26 cellular contexts compared by ENCODE assay signal in the genomic region with DNA sequence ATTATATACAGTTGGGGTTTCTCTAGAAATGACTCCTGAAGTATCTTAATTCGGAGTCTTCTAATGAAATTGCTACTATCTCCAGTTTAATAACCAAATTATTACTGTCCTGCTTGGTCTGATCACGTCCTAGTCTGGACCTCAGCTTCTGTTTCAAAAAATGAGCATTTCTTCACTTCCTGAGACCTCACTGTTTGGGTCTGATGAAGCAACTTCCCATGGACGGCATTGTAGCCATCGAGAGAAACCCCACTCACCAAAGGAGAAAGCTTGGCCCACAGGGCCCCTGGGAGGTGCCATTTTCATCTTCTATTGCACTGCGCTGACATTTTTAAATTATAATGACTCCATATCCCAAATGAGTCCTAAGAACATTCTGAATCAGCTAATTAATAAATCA.
DNase-seq lines count a peak whose midpoint lies in the region; ATAC-seq, FAIRE-seq and TF ChIP-seq lines count a peak whose summit lies in the region.
"Had no signal": no experiment of that assay in that cellular context is flagged by ENCODE, and none has a peak within 500 bp of the region (broad histone marks: within the 10 kb centered on the region; RNA-seq: fewer than 3 reads in every experiment).

No MANE protein-coding gene starts in this region.

- H3K4me2 ChIP-seq in mesendoderm (ENCODE audit: low read length) = no peak overlapping the region
- H3K4me2 ChIP-seq: PC-9, SK-N-SH had no signal

- H3K36me3 ChIP-seq in spleen (no peaks in the 10 kb centered on the region), mesendoderm (ENCODE audit: control insufficient read depth, insufficient read depth, low read length) (no peaks in the 10 kb centered on the region), transverse colon (no peaks in the 10 kb centered on the region), pancreas (no peaks in the 10 kb centered on the region)

- no peak for TF ChIP-seq EP300 in transverse colon (IDR thresholded peaks at IDR 0.05; ENCODE audit: low read depth)

- no peak overlapping the region for H3K9ac ChIP-seq in mesendoderm (ENCODE audit: low read length)
- H3K9ac ChIP-seq: SK-N-SH had no signal

- H3K4ac ChIP-seq in mesendoderm (ENCODE audit: low read depth, low read length) = no peak overlapping the region

- H2BK5ac ChIP-seq in mesendoderm (ENCODE audit: low read length) = no peak overlapping the region

- no peak overlapping the region for H3K4me3 ChIP-seq in NB4 (ENCODE audit: low read depth, low read length)
- no peak overlapping the region for H3K4me3 ChIP-seq in spleen
- H3K4me3 ChIP-seq in mesendoderm (ENCODE audit: low read length) = no peak overlapping the region
- H3K4me3 ChIP-seq in transverse colon = no peak overlapping the region
- H3K4me3 ChIP-seq in pancreas = no peak overlapping the region
- H3K4me3 ChIP-seq: GM12878, PC-9 had no signal

- in situ Hi-C loops in transverse colon (cut with MboI; ENCODE audit: low pct_ligation_motif_present in 1 of 4, low pct_unique_long_range_greater_than_20kb in 1 of 4, low sequenced_read_pairs in 3 of 4) = no loop called here

- no peak overlapping the region for H2AK5ac ChIP-seq in mesendoderm (ENCODE audit: low read length)

- no peak overlapping the region for H2BK15ac ChIP-seq in mesendoderm (replicated peaks; ENCODE audit: low read depth)

- TF ChIP-seq CTCF in NB4 (IDR thresholded peaks at IDR 0.05; ENCODE audit: low read depth, low read length) (no peak), spleen (IDR thresholded peaks at IDR 0.05 in 8 of 11, conservative IDR thresholded peaks at IDR 0.05 in 3 of 11) (no peak), transverse colon (IDR thresholded peaks at IDR 0.05) (no peak), pancreas (IDR thresholded peaks at IDR 0.05) (no peak)

- FAIRE-seq in pancreas (lab: Jason Lieb, UNC) = no peak
- FAIRE-seq: A204.1, GM12878, H54 had no signal

- H3K4me1 ChIP-seq in spleen = peaks cover 0 to 50% (median 12%) of the 10 kb centered on the region in 6 donors
- H3K4me1 ChIP-seq in mesendoderm (ENCODE audit: control insufficient read depth, low read depth, low read length) = no peaks in the 10 kb centered on the region
- H3K4me1 ChIP-seq in transverse colon = peaks cover 0 to 19% (median 13%) of the 10 kb centered on the region in 4 donors
- H3K4me1 ChIP-seq in pancreas = peaks cover 6 to 21% (median 11%) of the 10 kb centered on the region in 3 donors

- H3K56ac ChIP-seq in mesendoderm (ENCODE audit: low read length) = no peak overlapping the region

- no peak overlapping the region for H3K18ac ChIP-seq in mesendoderm (ENCODE audit: low read length)

- WGBS in spleen, 5 donors = 56 to 86% (median 75%) methylated on average over 5 of the region's 5 CpGs
- no CpG with 5 or more reads among the region's 5 CpGs for WGBS in mesendoderm (ENCODE audit: extremely low coverage, insufficient coverage, low lambda C conversion rate)
- 85 to 100% methylated on average over 1 to 5 of the region's 5 CpGs for WGBS in transverse colon (ENCODE audit: low coverage in 1 of 2), 2 donors
- 91 to 94% methylated on average over 5 of the region's 5 CpGs for WGBS in pancreas, 2 donors

- H2BK120ac ChIP-seq in mesendoderm (ENCODE audit: low read depth, low read length) = no peak overlapping the region

- no peaks in the 10 kb centered on the region for H3K79me2 ChIP-seq in mesendoderm (ENCODE audit: control insufficient read depth, insufficient read depth, low read length)

- H3K79me1 ChIP-seq in mesendoderm (ENCODE audit: low read length) = no peaks in the 10 kb centered on the region

- no peak overlapping the region for H4K8ac ChIP-seq in mesendoderm (ENCODE audit: low read depth, low read length)

- H3K27ac ChIP-seq in spleen (peak overlapping the region in 5 of 8 donors; percentile 25 to 73 (median 67)), mesendoderm (ENCODE audit: low read depth, low read length) (no peak overlapping the region), transverse colon (no peak overlapping the region), pancreas (no peak overlapping the region)
- H3K27ac ChIP-seq: PC-9 had no signal

- H3K9me3 ChIP-seq in spleen = no peaks in the 10 kb centered on the region
- no peaks in the 10 kb centered on the region for H3K9me3 ChIP-seq in transverse colon
- no peaks in the 10 kb centered on the region for H3K9me3 ChIP-seq in pancreas
- H3K9me3 ChIP-seq: SK-N-SH had no signal

- intact Hi-C loops in spleen (cut with DNase I; ENCODE audit: low total_unique reads) (no loop called here), transverse colon (cut with DNase I; ENCODE audit: low total_unique reads) (no loop called here), pancreas (cut with DNase I) (no loop called here)

- H3K27me3 ChIP-seq in spleen (replicated peaks in 1 of 7) (no peaks in the 10 kb centered on the region), mesendoderm (ENCODE audit: insufficient read depth, low read length, poor library complexity) (no peaks in the 10 kb centered on the region), transverse colon (no peaks in the 10 kb centered on the region), pancreas (no peaks in the 10 kb centered on the region)

- DNase-seq in CD1c-positive myeloid dendritic cell (ENCODE audit: extremely low spot score) (peak; percentile 11), NB4 (ENCODE audit: low read depth) (peak; percentile 50), SKM-1 treated with dmso at 0.1 percent for 144 hours (lab: John Stamatoyannopoulos, UW; ENCODE audit: unreplicated experiment) (peak; percentile 48), spleen (no peak), mesendoderm (no peak), transverse colon (no peak), pancreas (no peak)
- DNase-seq: CD4-positive, CD25-positive, alpha-beta regulatory T cell; COR-L47; DMS79 treated with DMSO at 0.1 percent for 48 hours; Kasumi-1; NCI-H1105; NCI-H146; NCI-H2171; NCI-H345; NCI-H524; NCI-H774; NK-92 treated with Interleukin-12 subunit alpha and Interleukin-12 subunit beta, amount 100 ng/mL, for 24 hours; PC-9; RPMI8226; SHP77; SK-N-SH; T-cell had no signal

- TF ChIP-seq POLR2A in NB4 (IDR thresholded peaks at IDR 0.05; ENCODE audit: extremely low read depth, insufficient read length) = no peak
- TF ChIP-seq POLR2A in spleen (IDR thresholded peaks at IDR 0.05) = no peak
- no peak for TF ChIP-seq POLR2A in transverse colon (IDR thresholded peaks at IDR 0.05)

- no peak overlapping the region for H3K23ac ChIP-seq in mesendoderm (ENCODE audit: low read length)

- no peak overlapping the region for H4K5ac ChIP-seq in mesendoderm (ENCODE audit: low read length)

- ATAC-seq in pancreas = no peak
- ATAC-seq: GM12878, T-cell had no signal

Comparison
In these comparisons a context has a peak if more than half of its experiments do, and no peak if none do; other contexts are left out.
1. DNase-seq: peak in CD1c-positive myeloid dendritic cell (single experiment), NB4 (single experiment) and SKM-1 treated with dmso at 0.1 percent for 144 hours (single experiment); none in spleen (single experiment), mesendoderm (single experiment), transverse colon (single experiment) and pancreas (0 of 6).
2. H3K27ac ChIP-seq: peak in spleen (5 of 8); none in mesendoderm (single experiment), transverse colon (0 of 4) and pancreas (0 of 4).